ENCODE assay signal across 1 cellular context in the genomic region with DNA sequence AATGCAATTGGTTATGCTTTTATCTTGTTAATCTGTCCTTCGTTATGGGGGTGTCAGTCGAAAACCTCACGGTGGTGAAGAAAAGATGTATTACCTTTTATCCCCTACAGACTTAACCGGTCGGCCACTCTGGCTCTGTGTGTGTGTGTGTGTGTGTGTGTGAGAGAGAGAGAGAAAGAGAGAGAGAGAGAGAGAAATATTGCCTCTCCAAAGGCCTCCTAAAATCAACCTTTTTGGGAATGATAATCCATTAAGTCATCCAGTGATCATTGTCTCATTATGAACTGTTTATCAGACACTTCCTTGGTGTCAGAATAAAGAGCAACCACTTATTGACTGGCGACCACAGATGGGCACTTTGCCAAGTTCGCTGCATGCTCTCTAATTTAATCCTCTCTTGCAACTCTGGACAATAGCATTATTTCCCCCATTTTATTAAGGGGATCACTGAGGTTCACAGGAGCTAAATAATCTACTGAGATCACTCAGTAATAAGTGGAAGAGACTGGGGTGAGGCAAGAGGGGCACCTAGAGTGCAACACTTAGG.
A peak's percentile ranks its signal among the peaks of the same experiment; 100 is the strongest.
TF ChIP-seq lines count a peak whose summit lies in the region.

No MANE protein-coding gene starts in this region.

TF ChIP-seq in K562, 482 proteins besides CTCF, POLR2A, EP300 and RAD21 (continued from another document):
- TF ChIP-seq HDAC2 (IDR thresholded peaks at IDR 0.05) (no peak), GATA2 (CRISPR knock-in tag; IDR thresholded peaks at IDR 0.05) (0 out of 2 replicates have a peak, but pooled peaks have one; percentile 8), CEBPG (CRISPR knock-in tag; IDR thresholded peaks at IDR 0.05) (peak; percentile 48), CEBPG (tag; conservative IDR thresholded peaks at IDR 0.05 in 1 of 2, IDR thresholded peaks at IDR 0.05 in 1 of 2) (no peak), GTF2E2 (tag; IDR thresholded peaks at IDR 0.05) (no peak), NFIX (CRISPR knock-in tag; IDR thresholded peaks at IDR 0.05; ENCODE audit: low read depth) (peak; percentile 61; the same call in 1 of the 2 replicates), ILK (tag; IDR thresholded peaks at IDR 0.05; ENCODE audit: borderline replicate concordance, low read depth) (no peak), NFIC (IDR thresholded peaks at IDR 0.05) (peak; percentile 90)
